ENCODE assay signal across 2 cellular contexts in the genomic region with DNA sequence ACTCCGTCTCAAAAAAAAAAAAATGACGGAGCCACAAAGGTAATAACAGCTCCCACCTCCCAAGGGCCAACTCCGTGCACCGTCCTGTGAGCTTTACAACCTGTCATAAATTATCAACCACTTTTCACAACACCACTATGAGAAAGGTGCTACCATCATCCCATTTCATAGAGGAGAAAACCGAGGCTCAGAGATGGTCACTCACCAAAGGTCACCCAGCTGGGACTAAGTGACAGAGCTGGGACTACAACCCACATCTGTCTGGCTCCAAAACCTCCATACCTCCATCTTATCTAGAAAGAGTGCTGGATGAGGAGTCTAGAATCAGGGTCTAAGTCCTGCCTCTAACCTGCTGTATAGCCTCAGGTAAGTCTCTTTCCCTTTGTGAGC.
TF ChIP-seq lines count a peak whose summit lies in the region.

No MANE protein-coding gene starts in this region.

TF ChIP-seq in SK-N-SH, 30 proteins besides CTCF, POLR2A, EP300 and RAD21:
- TF ChIP-seq, protein P1, sequence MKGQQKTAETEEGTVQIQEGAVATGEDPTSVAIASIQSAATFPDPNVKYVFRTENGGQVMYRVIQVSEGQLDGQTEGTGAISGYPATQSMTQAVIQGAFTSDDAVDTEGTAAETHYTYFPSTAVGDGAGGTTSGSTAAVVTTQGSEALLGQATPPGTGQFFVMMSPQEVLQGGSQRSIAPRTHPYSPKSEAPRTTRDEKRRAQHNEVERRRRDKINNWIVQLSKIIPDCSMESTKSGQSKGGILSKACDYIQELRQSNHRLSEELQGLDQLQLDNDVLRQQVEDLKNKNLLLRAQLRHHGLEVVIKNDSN (IDR thresholded peaks at IDR 0.05; ENCODE audit: borderline replicate concordance, low read depth) = no peak
- TF ChIP-seq MXI1 (IDR thresholded peaks at IDR 0.05; ENCODE audit: low read depth, low read length) (no peak), EZH2phosphoT487 (IDR thresholded peaks at IDR 0.05; ENCODE audit: borderline replicate concordance, low read depth) (no peak), POLR2AphosphoS5 (IDR thresholded peaks at IDR 0.05; ENCODE audit: low read depth, low read length) (no peak), RFX5 (IDR thresholded peaks at IDR 0.05; ENCODE audit: low read length) (no peak), ELF1 (IDR thresholded peaks at IDR 0.05) (no peak; the same call in 1 of the 2 replicates), YY1 (IDR thresholded peaks at IDR 0.05; ENCODE audit: low read depth) (no peak), GABPA (IDR thresholded peaks at IDR 0.05; ENCODE audit: low read depth) (no peak), TEAD4 (IDR thresholded peaks at IDR 0.05; ENCODE audit: borderline replicate concordance, insufficient read depth) (no peak), RCOR1 (IDR thresholded peaks at IDR 0.05; ENCODE audit: low read length) (no peak), TCF12 (IDR thresholded peaks at IDR 0.05) (no peak), SMC3 (IDR thresholded peaks at IDR 0.05; ENCODE audit: low read depth, low read length) (no peak), NFIC (IDR thresholded peaks at IDR 0.05; ENCODE audit: borderline replicate concordance) (no peak)
- TF ChIP-seq, protein P2, sequence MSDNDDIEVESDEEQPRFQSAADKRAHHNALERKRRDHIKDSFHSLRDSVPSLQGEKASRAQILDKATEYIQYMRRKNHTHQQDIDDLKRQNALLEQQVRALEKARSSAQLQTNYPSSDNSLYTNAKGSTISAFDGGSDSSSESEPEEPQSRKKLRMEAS (IDR thresholded peaks at IDR 0.05; ENCODE audit: low read depth) = no peak
TF ChIP-seq in SK-N-SH: peak in this region for 0.

TF ChIP-seq in SK-N-SH treated with all-trans-retinoic acid at 6 μM for 48 hours, 23 proteins besides CTCF, POLR2A, EP300 and RAD21 (continued from another document):
- TF ChIP-seq, protein P3, sequence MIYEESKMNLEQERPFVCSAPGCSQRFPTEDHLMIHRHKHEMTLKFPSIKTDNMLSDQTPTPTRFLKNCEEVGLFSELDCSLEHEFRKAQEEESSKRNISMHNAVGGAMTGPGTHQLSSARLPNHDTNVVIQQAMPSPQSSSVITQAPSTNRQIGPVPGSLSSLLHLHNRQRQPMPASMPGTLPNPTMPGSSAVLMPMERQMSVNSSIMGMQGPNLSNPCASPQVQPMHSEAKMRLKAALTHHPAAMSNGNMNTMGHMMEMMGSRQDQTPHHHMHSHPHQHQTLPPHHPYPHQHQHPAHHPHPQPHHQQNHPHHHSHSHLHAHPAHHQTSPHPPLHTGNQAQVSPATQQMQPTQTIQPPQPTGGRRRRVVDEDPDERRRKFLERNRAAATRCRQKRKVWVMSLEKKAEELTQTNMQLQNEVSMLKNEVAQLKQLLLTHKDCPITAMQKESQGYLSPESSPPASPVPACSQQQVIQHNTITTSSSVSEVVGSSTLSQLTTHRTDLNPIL (CRISPR knock-in tag; IDR thresholded peaks at IDR 0.05; ENCODE audit: low read depth) = no peak
- TF ChIP-seq OSR1 (CRISPR knock-in tag; IDR thresholded peaks at IDR 0.05) (no peak), ESRRG (CRISPR knock-in tag; IDR thresholded peaks at IDR 0.05) (no peak), ZFP3 (CRISPR knock-in tag; IDR thresholded peaks at IDR 0.05) (no peak), ZNF8 (CRISPR knock-in tag; IDR thresholded peaks at IDR 0.05) (no peak), ISL1 (CRISPR knock-in tag; IDR thresholded peaks at IDR 0.05) (no peak), GLIS3 (CRISPR knock-in tag; IDR thresholded peaks at IDR 0.05) (no peak), ZNF70 (CRISPR knock-in tag; IDR thresholded peaks at IDR 0.05) (no peak), PPARA (CRISPR knock-in tag; IDR thresholded peaks at IDR 0.05; ENCODE audit: borderline replicate concordance) (no peak)
- TF ChIP-seq, protein P4, sequence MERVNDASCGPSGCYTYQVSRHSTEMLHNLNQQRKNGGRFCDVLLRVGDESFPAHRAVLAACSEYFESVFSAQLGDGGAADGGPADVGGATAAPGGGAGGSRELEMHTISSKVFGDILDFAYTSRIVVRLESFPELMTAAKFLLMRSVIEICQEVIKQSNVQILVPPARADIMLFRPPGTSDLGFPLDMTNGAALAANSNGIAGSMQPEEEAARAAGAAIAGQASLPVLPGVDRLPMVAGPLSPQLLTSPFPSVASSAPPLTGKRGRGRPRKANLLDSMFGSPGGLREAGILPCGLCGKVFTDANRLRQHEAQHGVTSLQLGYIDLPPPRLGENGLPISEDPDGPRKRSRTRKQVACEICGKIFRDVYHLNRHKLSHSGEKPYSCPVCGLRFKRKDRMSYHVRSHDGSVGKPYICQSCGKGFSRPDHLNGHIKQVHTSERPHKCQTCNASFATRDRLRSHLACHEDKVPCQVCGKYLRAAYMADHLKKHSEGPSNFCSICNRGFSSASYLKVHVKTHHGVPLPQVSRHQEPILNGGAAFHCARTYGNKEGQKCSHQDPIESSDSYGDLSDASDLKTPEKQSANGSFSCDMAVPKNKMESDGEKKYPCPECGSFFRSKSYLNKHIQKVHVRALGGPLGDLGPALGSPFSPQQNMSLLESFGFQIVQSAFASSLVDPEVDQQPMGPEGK (CRISPR knock-in tag; IDR thresholded peaks at IDR 0.05; ENCODE audit: borderline replicate concordance) = no peak
- TF ChIP-seq, protein P5, sequence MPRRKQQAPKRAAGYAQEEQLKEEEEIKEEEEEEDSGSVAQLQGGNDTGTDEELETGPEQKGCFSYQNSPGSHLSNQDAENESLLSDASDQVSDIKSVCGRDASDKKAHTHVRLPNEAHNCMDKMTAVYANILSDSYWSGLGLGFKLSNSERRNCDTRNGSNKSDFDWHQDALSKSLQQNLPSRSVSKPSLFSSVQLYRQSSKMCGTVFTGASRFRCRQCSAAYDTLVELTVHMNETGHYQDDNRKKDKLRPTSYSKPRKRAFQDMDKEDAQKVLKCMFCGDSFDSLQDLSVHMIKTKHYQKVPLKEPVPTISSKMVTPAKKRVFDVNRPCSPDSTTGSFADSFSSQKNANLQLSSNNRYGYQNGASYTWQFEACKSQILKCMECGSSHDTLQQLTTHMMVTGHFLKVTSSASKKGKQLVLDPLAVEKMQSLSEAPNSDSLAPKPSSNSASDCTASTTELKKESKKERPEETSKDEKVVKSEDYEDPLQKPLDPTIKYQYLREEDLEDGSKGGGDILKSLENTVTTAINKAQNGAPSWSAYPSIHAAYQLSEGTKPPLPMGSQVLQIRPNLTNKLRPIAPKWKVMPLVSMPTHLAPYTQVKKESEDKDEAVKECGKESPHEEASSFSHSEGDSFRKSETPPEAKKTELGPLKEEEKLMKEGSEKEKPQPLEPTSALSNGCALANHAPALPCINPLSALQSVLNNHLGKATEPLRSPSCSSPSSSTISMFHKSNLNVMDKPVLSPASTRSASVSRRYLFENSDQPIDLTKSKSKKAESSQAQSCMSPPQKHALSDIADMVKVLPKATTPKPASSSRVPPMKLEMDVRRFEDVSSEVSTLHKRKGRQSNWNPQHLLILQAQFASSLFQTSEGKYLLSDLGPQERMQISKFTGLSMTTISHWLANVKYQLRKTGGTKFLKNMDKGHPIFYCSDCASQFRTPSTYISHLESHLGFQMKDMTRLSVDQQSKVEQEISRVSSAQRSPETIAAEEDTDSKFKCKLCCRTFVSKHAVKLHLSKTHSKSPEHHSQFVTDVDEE (CRISPR knock-in tag; IDR thresholded peaks at IDR 0.05) = no peak
